Comparison of ENCODE assay signal across 2 cellular contexts in the genomic region with DNA sequence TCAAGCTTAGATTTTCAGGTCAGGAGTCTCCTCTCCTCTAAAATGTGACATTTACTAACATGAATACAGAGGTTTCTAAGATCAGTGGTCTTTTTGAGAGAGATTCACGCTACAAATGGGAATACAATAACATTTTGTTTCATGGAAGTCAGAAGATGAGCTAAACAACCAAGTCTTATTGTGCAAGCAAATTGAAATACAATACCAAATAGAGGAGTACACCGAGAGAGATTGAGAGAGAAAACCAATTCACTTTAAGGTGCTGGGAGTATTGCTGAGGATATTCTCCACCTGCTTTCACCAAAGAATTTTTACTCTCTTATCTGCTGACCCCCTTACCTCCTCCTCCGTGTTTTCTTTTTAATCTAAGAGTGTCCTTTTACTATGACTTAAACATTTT.
TF ChIP-seq lines count a peak whose summit lies in the region.

No MANE protein-coding gene starts in this region.

TF ChIP-seq in A549, 52 proteins besides CTCF, POLR2A, EP300 and RAD21:
- TF ChIP-seq NR3C1 (IDR thresholded peaks at IDR 0.05) (no peak), CHD2 (IDR thresholded peaks at IDR 0.05; ENCODE audit: low read length, partially characterized antibody) (no peak), NPAS2 (CRISPR knock-in tag; IDR thresholded peaks at IDR 0.05; ENCODE audit: borderline replicate concordance) (no peak), JUN (IDR thresholded peaks at IDR 0.05) (no peak), MAFK (IDR thresholded peaks at IDR 0.05; ENCODE audit: partially characterized antibody) (no peak)
- TF ChIP-seq, protein P1, sequence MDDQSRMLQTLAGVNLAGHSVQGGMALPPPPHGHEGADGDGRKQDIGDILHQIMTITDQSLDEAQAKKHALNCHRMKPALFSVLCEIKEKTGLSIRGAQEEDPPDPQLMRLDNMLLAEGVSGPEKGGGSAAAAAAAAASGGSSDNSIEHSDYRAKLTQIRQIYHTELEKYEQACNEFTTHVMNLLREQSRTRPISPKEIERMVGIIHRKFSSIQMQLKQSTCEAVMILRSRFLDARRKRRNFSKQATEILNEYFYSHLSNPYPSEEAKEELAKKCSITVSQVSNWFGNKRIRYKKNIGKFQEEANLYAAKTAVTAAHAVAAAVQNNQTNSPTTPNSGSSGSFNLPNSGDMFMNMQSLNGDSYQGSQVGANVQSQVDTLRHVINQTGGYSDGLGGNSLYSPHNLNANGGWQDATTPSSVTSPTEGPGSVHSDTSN (IDR thresholded peaks at IDR 0.05): no peak
- TF ChIP-seq, protein P2, sequence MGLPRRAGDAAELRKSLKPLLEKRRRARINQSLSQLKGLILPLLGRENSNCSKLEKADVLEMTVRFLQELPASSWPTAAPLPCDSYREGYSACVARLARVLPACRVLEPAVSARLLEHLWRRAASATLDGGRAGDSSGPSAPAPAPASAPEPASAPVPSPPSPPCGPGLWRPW (IDR thresholded peaks at IDR 0.05): no peak
TF ChIP-seq in A549: peak in this region for 0.

TF ChIP-seq in IMR-90, 13 proteins besides CTCF, POLR2A, EP300 and RAD21:
- no peak for TF ChIP-seq RCOR1 (IDR thresholded peaks at IDR 0.05; ENCODE audit: insufficient replicate concordance, low read length)
- TF ChIP-seq MXI1 (IDR thresholded peaks at IDR 0.05; ENCODE audit: borderline replicate concordance, low read depth, low read length): no peak
- TF ChIP-seq MAFK (IDR thresholded peaks at IDR 0.05; ENCODE audit: low read depth, low read length): no peak
- no peak for TF ChIP-seq BHLHE40 (IDR thresholded peaks at IDR 0.05; ENCODE audit: low read depth, low read length)
- TF ChIP-seq SMC3 (IDR thresholded peaks at IDR 0.05; ENCODE audit: low read depth, low read length): no peak
- no peak for TF ChIP-seq MAZ (IDR thresholded peaks at IDR 0.05; ENCODE audit: borderline replicate concordance, low read depth, low read length)
- TF ChIP-seq NFE2L2 (IDR thresholded peaks at IDR 0.05; ENCODE audit: low read depth, low read length): no peak
